Comparison of ENCODE assay signal across 20 cellular contexts in the genomic region with DNA sequence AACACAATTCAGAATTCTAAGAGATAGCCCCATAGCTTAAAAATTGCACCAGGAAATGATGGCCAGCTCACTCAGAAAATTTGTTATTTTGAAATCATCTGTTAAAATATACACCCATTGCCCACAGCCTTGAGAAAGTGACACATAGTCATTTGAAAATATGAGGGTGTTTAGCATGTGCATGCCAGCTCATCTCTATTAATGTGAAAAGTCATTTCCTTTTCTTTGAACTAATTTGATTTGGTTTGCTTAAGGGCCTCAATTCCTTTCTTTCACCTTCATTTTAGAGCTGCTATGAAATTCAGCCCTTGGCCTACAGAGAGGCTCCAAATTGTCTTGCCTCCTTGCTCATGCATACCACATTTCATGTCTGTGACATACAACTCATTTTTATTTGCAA.
A peak's percentile ranks its signal among the peaks of the same experiment; 100 is the strongest.
DNase-seq lines count a peak whose midpoint lies in the region; ATAC-seq lines count a peak whose summit lies in the region.
"Had no signal": no experiment of that assay in that cellular context is flagged by ENCODE, and none has a peak within 500 bp of the region (broad histone marks: within the 10 kb centered on the region; RNA-seq: fewer than 3 reads in every experiment).

No MANE protein-coding gene starts in this region.

- no peaks in the 10 kb centered on the region for H3K36me3 Mint-ChIP-seq in activated T-cell treated with anti-CD3 and anti-CD28 coated beads, Interleukin-2, amount 50 U/mL, for 72 hours (ENCODE audit: insufficient read depth in 2 of 2)
- no peaks in the 10 kb centered on the region for H3K36me3 Mint-ChIP-seq in stimulated activated effector memory CD8-positive, alpha-beta T cell treated with anti-CD3 and anti-CD28 coated beads, Interleukin-12 subunit alpha, Interleukin-12 subunit beta, amount 100 ng/mL, for 72 hours
- H3K36me3 Mint-ChIP-seq: CD8-positive, alpha-beta memory T cell had no signal

- H3K9me3 Mint-ChIP-seq in activated T-cell treated with anti-CD3 and anti-CD28 coated beads, Interleukin-2, amount 50 U/mL, for 72 hours, result no peaks in the 10 kb centered on the region
- no peaks in the 10 kb centered on the region for H3K9me3 Mint-ChIP-seq in stimulated activated effector memory CD8-positive, alpha-beta T cell treated with anti-CD3 and anti-CD28 coated beads, Interleukin-12 subunit alpha, Interleukin-12 subunit beta, amount 100 ng/mL, for 72 hours

- H3K4me3 Mint-ChIP-seq in activated T-cell treated with anti-CD3 and anti-CD28 coated beads, Interleukin-2, amount 50 U/mL, for 72 hours, result peak overlapping the region in 1 of 2 donors; percentile 65
- no peak overlapping the region for H3K4me3 Mint-ChIP-seq in stimulated activated effector memory CD8-positive, alpha-beta T cell treated with anti-CD3 and anti-CD28 coated beads, Interleukin-12 subunit alpha, Interleukin-12 subunit beta, amount 100 ng/mL, for 72 hours
- H3K4me3 Mint-ChIP-seq: CD8-positive, alpha-beta memory T cell had no signal

- peaks cover 30% of the 10 kb centered on the region for H3K4me1 Mint-ChIP-seq in activated T-cell treated with anti-CD3 and anti-CD28 coated beads, Interleukin-2, amount 50 U/mL, for 72 hours (ENCODE audit: low read depth)
- H3K4me1 Mint-ChIP-seq in stimulated activated effector memory CD8-positive, alpha-beta T cell treated with anti-CD3 and anti-CD28 coated beads, Interleukin-12 subunit alpha, Interleukin-12 subunit beta, amount 100 ng/mL, for 72 hours, result peaks cover 12% of the 10 kb centered on the region
- H3K4me1 Mint-ChIP-seq: CD8-positive, alpha-beta memory T cell had no signal

- peak overlapping the region; percentile 97 for H3K27ac ChIP-seq in epithelial cell of prostate
- H3K27ac ChIP-seq: right lobe of liver, uterus had no signal

- peaks cover 34% of the 10 kb centered on the region for H3K27me3 Mint-ChIP-seq in activated T-cell treated with anti-CD3 and anti-CD28 coated beads, Interleukin-2, amount 50 U/mL, for 72 hours (ENCODE audit: low read depth)

- in situ Hi-C loops in KBM-7 (cut with MboI; ENCODE audit: low pct_unique_long_range_greater_than_20kb, low sequenced_read_pairs), result no loop called here

- peak overlapping the region; percentile 7 for H3K27ac Mint-ChIP-seq in activated T-cell treated with anti-CD3 and anti-CD28 coated beads, Interleukin-2, amount 50 U/mL, for 72 hours
- H3K27ac Mint-ChIP-seq in stimulated activated effector memory CD8-positive, alpha-beta T cell treated with anti-CD3 and anti-CD28 coated beads, Interleukin-12 subunit alpha, Interleukin-12 subunit beta, amount 100 ng/mL, for 72 hours, result peak overlapping the region; percentile 16
- H3K27ac Mint-ChIP-seq: CD8-positive, alpha-beta memory T cell had no signal

- ATAC-seq in activated T-cell treated with anti-CD3 and anti-CD28 coated beads, Interleukin-2, amount 50 U/mL, for 72 hours (replicated peaks in 1 of 2), result peak; percentile 58 to 83
- ATAC-seq in stimulated activated effector memory CD8-positive, alpha-beta T cell treated with anti-CD3 and anti-CD28 coated beads, Interleukin-12 subunit alpha, Interleukin-12 subunit beta, amount 100 ng/mL, for 72 hours, result peak; percentile 91
- no peak for ATAC-seq in HG02938 (IDR thresholded peaks at IDR 0.05; ENCODE audit: unreplicated experiment)
- ATAC-seq: mucosa of descending colon, right lobe of liver had no signal

- no peak for DNase-seq in activated T-cell treated with anti-CD3 and anti-CD28 coated beads, Interleukin-2, amount 50 U/mL, for 72 hours
- DNase-seq in activated T-cell treated with anti-CD3 and anti-CD28 coated beads, Interleukin-2, amount 50 U/mL, for 1 hour, result no peak
- peak; percentile 74 for DNase-seq in M059J (ENCODE audit: low read depth)
- DNase-seq in epithelial cell of prostate (ENCODE audit: low read depth, low spot score), result peak; percentile 22
- DNase-seq in stimulated activated effector memory CD8-positive, alpha-beta T cell treated with anti-CD3 and anti-CD28 coated beads, Interleukin-12 subunit alpha, Interleukin-12 subunit beta, amount 100 ng/mL, for 72 hours (ENCODE audit: low spot score in 2 of 2), result no peak
- no peak for DNase-seq in Kasumi-1 (lab: John Stamatoyannopoulos, UW)
- no peak for DNase-seq in KBM-7
- DNase-seq: activated CD4-positive, alpha-beta T cell treated with anti-CD3 and anti-CD28 coated beads for 1 hour; activated CD8-positive, alpha-beta memory T cell treated with anti-CD3 and anti-CD28 coated beads, Interleukin-2, amount 50 U/mL, for 48 hours; CD8-positive, alpha-beta memory T cell; DND-41; mucosa of descending colon; NCI-H187 treated with DMSO at 0.1 percent for 48 hours; NCI-H524 treated with DMSO at 0.1 percent for 48 hours; occipital lobe; right lobe of liver; SK-N-SH; T-helper 9 cell; uterus had no signal

Comparison
In these comparisons a context has a peak if more than half of its experiments do, and no peak if none do; other contexts are left out.
1. DNase-seq: peak in M059J (single experiment) and epithelial cell of prostate (single experiment); none in activated T-cell treated with anti-CD3 and anti-CD28 coated beads, Interleukin-2, amount 50 U/mL, for 72 hours (0 of 2), activated T-cell treated with anti-CD3 and anti-CD28 coated beads, Interleukin-2, amount 50 U/mL, for 1 hour (single experiment), stimulated activated effector memory CD8-positive, alpha-beta T cell treated with anti-CD3 and anti-CD28 coated beads, Interleukin-12 subunit alpha, Interleukin-12 subunit beta, amount 100 ng/mL, for 72 hours (0 of 2), Kasumi-1 (0 of 2) and KBM-7 (single experiment).